Comparison of ENCODE assay signal across 28 cellular contexts in the genomic region with DNA sequence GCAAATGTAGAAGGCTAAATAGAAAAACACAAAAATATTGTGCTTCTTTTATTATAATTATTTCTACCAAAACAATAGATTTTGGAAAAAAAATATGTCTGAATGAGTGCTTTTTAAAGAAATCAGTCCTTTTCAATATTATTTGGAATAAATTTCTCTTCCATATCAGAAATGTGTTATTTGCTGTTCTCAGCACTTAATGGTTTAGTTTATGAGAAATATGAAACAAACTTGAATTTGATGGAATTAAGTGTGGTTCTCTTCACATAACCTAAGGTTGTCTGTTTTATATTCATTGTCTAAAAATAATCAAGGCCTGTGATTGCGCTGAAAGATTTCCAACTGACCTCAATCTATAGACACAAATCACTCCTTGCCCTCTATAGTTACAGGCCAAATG.
"Had no signal": no experiment of that assay in that cellular context is flagged by ENCODE, and none has a peak within 500 bp of the region (broad histone marks: within the 10 kb centered on the region; RNA-seq: fewer than 3 reads in every experiment).

No MANE protein-coding gene starts in this region.

- H2AFZ ChIP-seq: parathyroid adenoma had no signal

- H3K9me3 ChIP-seq: neutrophil, ovary, psoas muscle, suprapubic skin, testis, upper lobe of right lung, uterus had no signal

- H3K4me3 ChIP-seq: ovary, psoas muscle, skin epidermis, smooth muscle cell, spleen, suprapubic skin, testis, tibial artery, transverse colon, upper lobe of right lung, uterus had no signal

- H3K4me1 ChIP-seq: parathyroid adenoma, psoas muscle, spleen, suprapubic skin, testis, tibial artery, transverse colon, upper lobe of right lung, uterus had no signal

- H3K4me2 ChIP-seq: smooth muscle cell had no signal

- H3K27me3 ChIP-seq: neutrophil, ovary, spleen, suprapubic skin, testis, tibial artery, transverse colon, upper lobe of right lung, uterus had no signal

- H3K9ac ChIP-seq: parathyroid adenoma had no signal

- DNase-seq: naive thymus-derived CD8-positive, alpha-beta T cell; nephron progenitor cell; nucleus accumbens; ovary; posterior cingulate gyrus; psoas muscle; right cardiac atrium; spleen; stimulated activated CD4-positive, alpha-beta T cell treated with anti-CD3 and anti-CD28 coated beads, Interleukin-12 subunit alpha, Interleukin-12 subunit beta, amount 100 ng/mL, for 4 hours; stimulated activated CD4-positive, alpha-beta T cell treated with anti-CD3 and anti-CD28 coated beads, Interleukin-1b, Interleukin-23, amount 100 ng/mL, for 48 hours; stimulated activated CD4-positive, alpha-beta T cell treated with anti-CD3 and anti-CD28 coated beads, Interleukin-4, amount 100 ng/mL, for 1 hour; stimulated activated CD4-positive, alpha-beta T cell treated with anti-CD3 and anti-CD28 coated beads, Interleukin-4, amount 100 ng/mL, for 4 hours; stimulated activated CD8-positive, alpha-beta memory T cell treated with anti-CD3 and anti-CD28 coated beads, Interleukin-4, amount 100 ng/mL, for 48 hours; stimulated activated naive CD4-positive, alpha-beta T cell; stimulated activated naive CD8-positive, alpha-beta T cell treated with anti-CD3 and anti-CD28 coated beads, Interleukin-15, amount 100 ng/mL, for 72 hours; stimulated activated naive CD8-positive, alpha-beta T cell treated with anti-CD3 and anti-CD28 coated beads, Interleukin-15, Interleukin-2, amounts not matched to agents 100 U/mL and 50 U/mL, for 24 hours; substantia nigra; testis; tibial artery; transverse colon; upper lobe of right lung; uterus had no signal

- H3K27ac ChIP-seq: neutrophil, ovary, parathyroid adenoma, psoas muscle, skin epidermis, spleen, suprapubic skin, testis, tibial artery, transverse colon, upper lobe of right lung, uterus had no signal

- H3K36me3 ChIP-seq: neutrophil, ovary, spleen, suprapubic skin, tibial artery, transverse colon, upper lobe of right lung, uterus had no signal

- ATAC-seq: naive thymus-derived CD8-positive, alpha-beta T cell; psoas muscle; right cardiac atrium; sciatic nerve; stimulated activated naive CD8-positive, alpha-beta T cell treated with anti-CD3 and anti-CD28 coated beads, Interleukin-15, amount 100 ng/mL, for 72 hours; stimulated activated naive CD8-positive, alpha-beta T cell treated with anti-CD3 and anti-CD28 coated beads, Interleukin-15, Interleukin-2, amounts not matched to agents 100 U/mL and 50 U/mL, for 24 hours; upper lobe of right lung had no signal
